In genomic region chr12:96354844-96355534, GRCh38 we compare ENCODE assay signal across 19 cellular contexts. TPM values are rescaled to one million over a fixed set of nuclear protein-coding genes. Genes with fewer than 3 reads are reported as not detected.
DNase-seq lines count a peak whose midpoint lies in the region; FAIRE-seq and TF ChIP-seq lines count a peak whose summit lies in the region.
"Had no signal": no experiment of that assay in that cellular context is flagged by ENCODE, and none has a peak within 500 bp of the region (broad histone marks: within the 10 kb centered on the region; RNA-seq: fewer than 3 reads in every experiment).

No MANE protein-coding gene starts in this region.

- H3K27me3 ChIP-seq in endothelial cell of umbilical vein (ENCODE audit: control insufficient read depth in 2 of 2, insufficient read depth in 2 of 2, low read length in 2 of 2), result no peaks in the 10 kb centered on the region
- H3K27me3 ChIP-seq: SJSA1 had no signal

- no TSS peak for BruUV-seq in endothelial cell of umbilical vein (replicated peaks; lab: Mats Ljungman, UMichigan)

- no peaks in the 10 kb centered on the region for H3K27me3 Mint-ChIP-seq in progenitor cell of endocrine pancreas
- H3K27me3 Mint-ChIP-seq: CD4-positive, alpha-beta T cell had no signal

- H3K9me1 ChIP-seq in endothelial cell of umbilical vein (replicated peaks; ENCODE audit: control insufficient read depth, extremely low read depth, insufficient read depth, low read length), result no peaks in the 10 kb centered on the region

- H3K4me1 ChIP-seq in HEK293 (ENCODE audit: control insufficient read depth, insufficient read depth, low read length) (peaks cover 49% of the 10 kb centered on the region), endothelial cell of umbilical vein (ENCODE audit: control insufficient read depth, extremely low read depth, insufficient read depth, low read length) (peaks cover 62% of the 10 kb centered on the region)
- H3K4me1 ChIP-seq: SJSA1 had no signal

- H3K4me3 Mint-ChIP-seq in progenitor cell of endocrine pancreas (ENCODE audit: low read depth), result no peak overlapping the region
- H3K4me3 Mint-ChIP-seq: CD4-positive, alpha-beta T cell had no signal

- DNase-seq in SK-N-DZ (ENCODE audit: low spot score), result peak; percentile 5
- DNase-seq in endothelial cell of umbilical vein (ENCODE audit: low read depth, low spot score), result no peak
- DNase-seq in progenitor cell of endocrine pancreas (ENCODE audit: low spot score, unreplicated experiment), result no peak
- no peak for DNase-seq in activated gamma-delta T cell treated with Interleukin-2 at 50 U/mL for 16 hours
- no peak for DNase-seq in iPS-NIHi11 (ENCODE audit: low spot score)
- DNase-seq in NCI-H748 treated with DMSO at 0.1 percent for 48 hours (lab: John Stamatoyannopoulos, UW), result no peak
- DNase-seq in amygdala (lab: John Stamatoyannopoulos, UW), result no peak
- DNase-seq: CD4-positive, alpha-beta T cell; DMS79; MV-4-11; NCI-H1417; NCI-H1930; NCI-H2171; NCI-H774; RPMI8226 had no signal

- H3K9ac ChIP-seq in endothelial cell of umbilical vein (replicated peaks; ENCODE audit: extremely low read depth, insufficient read depth, low read length), result no peak overlapping the region

- H3K9me3 Mint-ChIP-seq in progenitor cell of endocrine pancreas (ENCODE audit: low read depth), result no peaks in the 10 kb centered on the region
- H3K9me3 Mint-ChIP-seq: CD4-positive, alpha-beta T cell had no signal

- intact Hi-C loops in endothelial cell of umbilical vein (cut with micrococcal nuclease), result no loop called here

- no peaks in the 10 kb centered on the region for H3K36me3 Mint-ChIP-seq in progenitor cell of endocrine pancreas (ENCODE audit: insufficient read depth)

- POLR2A ChIA-PET in HEK293 (lab: Yijun Ruan, JAX), result interaction anchor here (0.7 kb wide), 1 partner anchor 177 kb away, joined by 5 read pairs; no protein-coding TSS in a partner anchor
- POLR2A ChIA-PET in endothelial cell of umbilical vein (lab: Charles Lee), result interaction anchor here (0.7 to 1.0 kb wide), 3 partner anchors 14 to 59 kb away, joined by 3 to 12 read pairs (median 7); no protein-coding TSS in a partner anchor

- peak overlapping the region; percentile 18 for H3K27ac Mint-ChIP-seq in progenitor cell of endocrine pancreas

- H3K9me3 ChIP-seq in HEK293 (ENCODE audit: control insufficient read depth, insufficient read depth, low read depth, low read length) (no peaks in the 10 kb centered on the region), endothelial cell of umbilical vein (replicated peaks; ENCODE audit: control insufficient read depth, insufficient read depth, low read length) (no peaks in the 10 kb centered on the region)
- H3K9me3 ChIP-seq: SJSA1 had no signal

- H3K4me2 ChIP-seq in endothelial cell of umbilical vein (ENCODE audit: insufficient read depth, low read length), result no peak overlapping the region

- H3K27ac ChIP-seq in HEK293 (ENCODE audit: extremely low read depth, low read depth, low read length) (no peak overlapping the region), endothelial cell of umbilical vein (ENCODE audit: insufficient read depth, low read depth, low read length) (no peak overlapping the region)
- H3K27ac ChIP-seq: SJSA1 had no signal

- H3K4me1 Mint-ChIP-seq in progenitor cell of endocrine pancreas (ENCODE audit: low read depth), result peaks cover 25% of the 10 kb centered on the region

- peak; percentile 23 for TF ChIP-seq POLR2A in endothelial cell of umbilical vein (IDR thresholded peaks at IDR 0.05; ENCODE audit: low read depth, low read length)

- H4K20me1 ChIP-seq in endothelial cell of umbilical vein (replicated peaks; ENCODE audit: control insufficient read depth, extremely low read depth, insufficient read depth, low read length), result peaks cover 39% of the 10 kb centered on the region

- TF ChIP-seq CTCF in HEK293 (tag by site-specific recombination; IDR thresholded peaks at IDR 0.05), result no peak
- no peak for TF ChIP-seq CTCF in endothelial cell of umbilical vein (IDR thresholded peaks at IDR 0.05; ENCODE audit: extremely low read depth in 1 of 2, insufficient read depth in 1 of 2, low read depth in 1 of 2, low read length in 2 of 2)
- no peak for TF ChIP-seq CTCF in progenitor cell of endocrine pancreas (IDR thresholded peaks at IDR 0.05; ENCODE audit: unreplicated experiment)

- no peak for FAIRE-seq in endothelial cell of umbilical vein (lab: Jason Lieb, UNC)
- FAIRE-seq: GM19239, H54 had no signal

- H3K79me2 ChIP-seq in endothelial cell of umbilical vein (ENCODE audit: control insufficient read depth, insufficient read depth, low read length), result peaks cover 100% of the 10 kb centered on the region

- H2AFZ ChIP-seq in endothelial cell of umbilical vein (ENCODE audit: low read depth, low read length), result no peak overlapping the region

- dilution Hi-C loops in endothelial cell of umbilical vein (cut with MboI; ENCODE audit: extremely low pct_ligation_motif_present, low sequenced_read_pairs), result no loop called here

- no peaks in the 10 kb centered on the region for H3K36me3 ChIP-seq in HEK293 (ENCODE audit: control insufficient read depth in 2 of 2, insufficient read depth in 1 of 2, low read length in 2 of 2)
- no peaks in the 10 kb centered on the region for H3K36me3 ChIP-seq in endothelial cell of umbilical vein (ENCODE audit: control insufficient read depth in 2 of 2, extremely low read depth in 1 of 2, insufficient read depth in 2 of 2, low read length in 2 of 2)
- H3K36me3 ChIP-seq: SJSA1 had no signal

- H3K4me3 ChIP-seq in HEK293 (ENCODE audit: low read depth, low read length) (no peak overlapping the region), endothelial cell of umbilical vein (replicated peaks in 1 of 3; ENCODE audit: insufficient read depth in 1 of 3, low read depth in 1 of 3, low read length in 3 of 3) (no peak overlapping the region)
- H3K4me3 ChIP-seq: SJSA1 had no signal

- CTCF ChIA-PET in HEK293 (lab: Yijun Ruan, JAX), result interaction anchor here (0.6 kb wide), 1 partner anchor 14 kb away, joined by 3 read pairs; no protein-coding TSS in a partner anchor
- CTCF ChIA-PET in endothelial cell of umbilical vein (lab: Charles Lee), result interaction anchor here (1.4 kb wide), 1 partner anchor 48 kb away, joined by 4 read pairs; no protein-coding TSS in a partner anchor

TF ChIP-seq in HEK293, 187 proteins besides CTCF, POLR2A, EP300 and RAD21 (continues in another document):
- no peak for TF ChIP-seq ZBTB8A (tag by site-specific recombination; IDR thresholded peaks at IDR 0.05)
- TF ChIP-seq REPIN1 (tag by site-specific recombination; IDR thresholded peaks at IDR 0.05; ENCODE audit: low read depth), result no peak

TF ChIP-seq in endothelial cell of umbilical vein, 7 proteins besides CTCF, POLR2A, EP300 and RAD21:
- no peak for TF ChIP-seq JUN (IDR thresholded peaks at IDR 0.05; ENCODE audit: borderline replicate concordance, insufficient read depth, insufficient read length, low read depth)
- TF ChIP-seq FOS (IDR thresholded peaks at IDR 0.05; ENCODE audit: borderline replicate concordance, insufficient read depth, low read length), result no peak
- TF ChIP-seq MAX (IDR thresholded peaks at IDR 0.05; ENCODE audit: insufficient read depth, insufficient read length), result no peak
- TF ChIP-seq GATA2 (IDR thresholded peaks at IDR 0.05; ENCODE audit: insufficient read depth, insufficient read length, low read depth, low read length), result no peak
- no peak for TF ChIP-seq POLR2AphosphoS5 (IDR thresholded peaks at IDR 0.05; ENCODE audit: insufficient read depth, low read depth, low read length)
- TF ChIP-seq MYC (IDR thresholded peaks at IDR 0.05; ENCODE audit: low read depth, low read length), result no peak
- TF ChIP-seq EZH2 (IDR thresholded peaks at IDR 0.05; ENCODE audit: borderline replicate concordance, low read depth, low read length, severe bottlenecking), result no peak

RNA-seq across cellular contexts. Expression of gene CDK17, which starts 45.2 kb away (rescaled TPM):
- polyA plus RNA-seq in SK-N-DZ (2014; cell fraction: cytosol; rRNA removed), result 18.0 and 26.2 TPM in 2 replicates
- polyA plus RNA-seq in SK-N-DZ (2014; cell fraction: nucleus; rRNA removed), result 14.4 and 14.6 TPM in 2 replicates
- total RNA-seq in endothelial cell of umbilical vein, result 176 and 193 TPM in 2 replicates
- 53.6 and 61.1 TPM in 2 replicates for polyA plus RNA-seq in endothelial cell of umbilical vein
- polyA plus RNA-seq in endothelial cell of umbilical vein (2011; cell fraction: cytosol; rRNA removed), result 62.9 and 67.5 TPM in 2 replicates
- polyA plus RNA-seq in endothelial cell of umbilical vein (2011; cell fraction: nucleus; rRNA removed), result 180 and 190 TPM in 2 replicates
- polyA plus RNA-seq in endothelial cell of umbilical vein (2012), result 76.5 and 115 TPM in 2 replicates
- 302 and 356 TPM in 2 replicates for polyA minus RNA-seq in endothelial cell of umbilical vein
- 32.8 TPM for polyA minus RNA-seq in endothelial cell of umbilical vein (2011; cell fraction: cytosol; rRNA and poly(A)+ RNA removed)
- polyA minus RNA-seq in endothelial cell of umbilical vein (2011; cell fraction: nucleus; rRNA and poly(A)+ RNA removed), result 1,081 and 1,155 TPM in 2 replicates
- 32.3 and 35.9 TPM in 2 replicates for total RNA-seq in progenitor cell of endocrine pancreas
